18 cellular contexts compared by ENCODE assay signal in the genomic region with DNA sequence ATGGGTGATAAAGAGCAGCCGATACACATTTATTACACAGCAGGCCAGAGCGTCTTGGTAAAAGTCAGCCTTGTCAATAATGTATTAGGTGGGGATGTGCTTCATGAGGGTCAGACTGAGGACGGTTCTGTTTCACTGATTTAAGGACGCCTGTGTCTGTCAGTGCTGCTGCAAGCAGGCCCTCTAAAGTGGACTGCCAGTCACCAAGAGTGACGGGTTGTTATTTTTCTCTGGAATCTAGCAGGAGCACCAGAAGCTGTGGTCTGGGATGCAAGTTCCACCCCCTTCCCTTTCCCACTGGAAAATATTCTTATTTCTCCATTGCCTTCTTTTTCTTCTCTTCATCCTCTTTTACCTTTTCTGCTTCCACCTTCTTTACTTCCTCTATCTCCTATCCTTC.
DNase-seq lines count a peak whose midpoint lies in the region; ATAC-seq and TF ChIP-seq lines count a peak whose summit lies in the region.
"Had no signal": no experiment of that assay in that cellular context is flagged by ENCODE, and none has a peak within 500 bp of the region (broad histone marks: within the 10 kb centered on the region; RNA-seq: fewer than 3 reads in every experiment).

No MANE protein-coding gene starts in this region.

- no peaks in the 10 kb centered on the region for H4K20me1 ChIP-seq in neural cell (ENCODE audit: insufficient read depth)
- H4K20me1 ChIP-seq in GM23338 (replicated peaks; ENCODE audit: insufficient read depth), result no peaks in the 10 kb centered on the region

- no peak for DNase-seq in heart left ventricle
- DNase-seq in cardiac septum (ENCODE audit: low spot score), result no peak
- no peak for DNase-seq in right cardiac atrium
- no peak for DNase-seq in left lung
- DNase-seq in left lobe of liver (ENCODE audit: low spot score), result no peak
- no peak for DNase-seq in GM23338 (ENCODE audit: low spot score)
- DNase-seq in activated naive CD4-positive, alpha-beta T cell treated with anti-CD3 and anti-CD28 coated beads, Interleukin-2, amount 10 ng/mL, durations not matched to agents 7 days and 5 days, result no peak
- DNase-seq: Caco-2; CD4-positive, alpha-beta T cell; DMS153; GDM1; NCI-H1092 treated with DMSO at 0.1 percent for 48 hours; NCI-H146; NCI-H2029 treated with DMSO at 0.1 percent for 48 hours; NCI-H446 treated with DMSO at 0.1 percent for 48 hours had no signal

- H3K79me2 ChIP-seq in neural cell (replicated peaks; ENCODE audit: insufficient read depth, low read length), result no peaks in the 10 kb centered on the region
- H3K79me2 ChIP-seq in GM23338 (replicated peaks; ENCODE audit: insufficient read depth), result no peaks in the 10 kb centered on the region

- H3K9me2 ChIP-seq in neural cell (ENCODE audit: insufficient read depth, low read length) (no peaks in the 10 kb centered on the region), GM23338 (ENCODE audit: insufficient read depth) (no peaks in the 10 kb centered on the region)

- WGBS in heart left ventricle, 4 donors, result 53 to 62% (median 59%) methylated on average over 5 of the region's 5 CpGs
- WGBS in right cardiac atrium, result 66% methylated on average over 5 of the region's 5 CpGs

- H3K36me3 ChIP-seq in heart left ventricle, result no peaks in the 10 kb centered on the region
- no peaks in the 10 kb centered on the region for H3K36me3 ChIP-seq in neural cell (ENCODE audit: insufficient read depth, low read length)
- H3K36me3 ChIP-seq in left lung, result no peaks in the 10 kb centered on the region
- no peaks in the 10 kb centered on the region for H3K36me3 ChIP-seq in GM23338 (ENCODE audit: insufficient read depth)

- H3K4me3 ChIP-seq in heart left ventricle, result no peak overlapping the region
- H3K4me3 ChIP-seq in right cardiac atrium (ENCODE audit: low read length), result no peak overlapping the region
- H3K4me3 ChIP-seq in neural cell (ENCODE audit: low read length), result no peak overlapping the region
- H3K4me3 ChIP-seq in left lung, result no peak overlapping the region
- H3K4me3 ChIP-seq in GM23338, result no peak overlapping the region
- H3K4me3 ChIP-seq: A549 had no signal

- peaks cover 7% of the 10 kb centered on the region for H3K27me3 Mint-ChIP-seq in GM23338 (ENCODE audit: insufficient read depth, low read depth, poor library complexity)
- H3K27me3 Mint-ChIP-seq in activated naive CD4-positive, alpha-beta T cell treated with anti-CD3 and anti-CD28 coated beads, Interleukin-2, amount 10 ng/mL, durations not matched to agents 7 days and 5 days, result no peaks in the 10 kb centered on the region

- no peaks in the 10 kb centered on the region; the same call in 2 of the 3 replicates for H3K9me3 Mint-ChIP-seq in GM23338
- no peaks in the 10 kb centered on the region for H3K9me3 Mint-ChIP-seq in activated naive CD4-positive, alpha-beta T cell treated with anti-CD3 and anti-CD28 coated beads, Interleukin-2, amount 10 ng/mL, durations not matched to agents 7 days and 5 days
- H3K9me3 Mint-ChIP-seq: CD4-positive, alpha-beta T cell had no signal

- no peak overlapping the region for H3K27ac Mint-ChIP-seq in GM23338
- no peak overlapping the region for H3K27ac Mint-ChIP-seq in activated naive CD4-positive, alpha-beta T cell treated with anti-CD3 and anti-CD28 coated beads, Interleukin-2, amount 10 ng/mL, durations not matched to agents 7 days and 5 days
- H3K27ac Mint-ChIP-seq: CD4-positive, alpha-beta T cell had no signal

- ATAC-seq in heart left ventricle (peak in 1 of 4 donors; percentile 38), right cardiac atrium (no peak), left lung (no peak), left lobe of liver (no peak), GM23338 (no peak)
- ATAC-seq: A549, Panc1 had no signal

- no peak for TF ChIP-seq RAD21 in neural cell (conservative IDR thresholded peaks at IDR 0.05)

- no peak for TF ChIP-seq POLR2A in heart left ventricle (IDR thresholded peaks at IDR 0.05)

- H3K4me1 ChIP-seq in heart left ventricle (peaks cover 0 to 15% (median 4%) of the 10 kb centered on the region in 12 donors), right cardiac atrium (ENCODE audit: control insufficient read depth, insufficient read depth, low read length) (no peaks in the 10 kb centered on the region), left lung (no peaks in the 10 kb centered on the region), GM23338 (ENCODE audit: insufficient read depth) (no peaks in the 10 kb centered on the region)
- H3K4me1 ChIP-seq: A549, Caco-2 had no signal

- intact Hi-C loops in heart left ventricle (cut with DNase I), result loop anchor here in 1 of 10 donors (10.0 kb wide), 1 partner anchor 115 kb away; no protein-coding TSS in a partner anchor
- intact Hi-C loops in cardiac septum (cut with DNase I), result loop anchor here (5.0 kb wide), 1 partner anchor 113 kb away; no protein-coding TSS in a partner anchor
- intact Hi-C loops in right cardiac atrium (cut with DNase I), result loop anchor here in 1 of 4 donors (10.0 kb wide), 1 partner anchor 185 kb away; no protein-coding TSS in a partner anchor
- intact Hi-C loops in left lung (cut with DNase I), result no loop called here

- TF ChIP-seq CTCF in heart left ventricle (IDR thresholded peaks at IDR 0.05) (no peak), neural cell (IDR thresholded peaks at IDR 0.05; ENCODE audit: poor library complexity, severe bottlenecking) (no peak), left lung (IDR thresholded peaks at IDR 0.05) (no peak), GM23338 (conservative IDR thresholded peaks at IDR 0.05; ENCODE audit: low read depth in 2 of 2) (no peak)

- H3K9ac ChIP-seq in neural cell (ENCODE audit: low read length), result no peak overlapping the region

- H3K4me1 Mint-ChIP-seq in GM23338, result no peaks in the 10 kb centered on the region
- H3K4me1 Mint-ChIP-seq in activated naive CD4-positive, alpha-beta T cell treated with anti-CD3 and anti-CD28 coated beads, Interleukin-2, amount 10 ng/mL, durations not matched to agents 7 days and 5 days, result no peaks in the 10 kb centered on the region

- H3K27me3 ChIP-seq in heart left ventricle, result no peaks in the 10 kb centered on the region
- no peaks in the 10 kb centered on the region for H3K27me3 ChIP-seq in right cardiac atrium (ENCODE audit: control insufficient read depth, insufficient read depth)
- no peaks in the 10 kb centered on the region for H3K27me3 ChIP-seq in neural cell (ENCODE audit: insufficient read depth, low read depth, low read length)
- H3K27me3 ChIP-seq in left lung, result peaks cover 0 to 5% of the 10 kb centered on the region in 2 donors
- no peaks in the 10 kb centered on the region for H3K27me3 ChIP-seq in GM23338 (ENCODE audit: insufficient read depth)

- H3K4me2 ChIP-seq in neural cell (ENCODE audit: low read length), result no peak overlapping the region
- H3K4me2 ChIP-seq in GM23338, result no peak overlapping the region
- H3K4me2 ChIP-seq: A549 had no signal

- H3K36me3 Mint-ChIP-seq in GM23338 (ENCODE audit: low read depth), result no peaks in the 10 kb centered on the region
- H3K36me3 Mint-ChIP-seq in activated naive CD4-positive, alpha-beta T cell treated with anti-CD3 and anti-CD28 coated beads, Interleukin-2, amount 10 ng/mL, durations not matched to agents 7 days and 5 days, result no peaks in the 10 kb centered on the region

- H3K27ac ChIP-seq in heart left ventricle (peak overlapping the region in 7 of 12 donors; percentile 17 to 61 (median 46)), right cardiac atrium (ENCODE audit: low read length) (peak overlapping the region; percentile 31), neural cell (ENCODE audit: low read length) (no peak overlapping the region), left lung (no peak overlapping the region), GM23338 (ENCODE audit: low read depth) (no peak overlapping the region)
- H3K27ac ChIP-seq: A549 had no signal

- H3K9me3 ChIP-seq in heart left ventricle, result no peaks in the 10 kb centered on the region
- H3K9me3 ChIP-seq in right cardiac atrium (ENCODE audit: control insufficient read depth, low read length), result no peaks in the 10 kb centered on the region
- no peaks in the 10 kb centered on the region for H3K9me3 ChIP-seq in neural cell (ENCODE audit: low read length)
- H3K9me3 ChIP-seq in left lung, result no peaks in the 10 kb centered on the region
- H3K9me3 ChIP-seq: A549, Caco-2 had no signal

- TF ChIP-seq EP300 in neural cell (conservative IDR thresholded peaks at IDR 0.05; ENCODE audit: poor library complexity, severe bottlenecking), result no peak

- H3F3A ChIP-seq in neural cell (ENCODE audit: insufficient read depth, low read length, poor library complexity, severe bottlenecking) (no peaks in the 10 kb centered on the region), GM23338 (replicated peaks; ENCODE audit: low read depth) (no peaks in the 10 kb centered on the region)

- CTCF ChIA-PET in activated naive CD4-positive, alpha-beta T cell treated with anti-CD3 and anti-CD28 coated beads, Interleukin-2, amount 10 ng/mL, durations not matched to agents 7 days and 5 days (lab: Charles Lee), result no interaction called here

- H3K4me3 Mint-ChIP-seq in GM23338, result no peak overlapping the region
- H3K4me3 Mint-ChIP-seq in activated naive CD4-positive, alpha-beta T cell treated with anti-CD3 and anti-CD28 coated beads, Interleukin-2, amount 10 ng/mL, durations not matched to agents 7 days and 5 days, result no peak overlapping the region
- H3K4me3 Mint-ChIP-seq: CD4-positive, alpha-beta T cell had no signal

- H2AFZ ChIP-seq in neural cell (ENCODE audit: low read depth, low read length) (no peak overlapping the region), GM23338 (no peak overlapping the region)

TF ChIP-seq in neural cell, 6 proteins besides CTCF, POLR2A, EP300 and RAD21 (continues in another document):
- no peak for TF ChIP-seq SMC3 (conservative IDR thresholded peaks at IDR 0.05; ENCODE audit: poor library complexity)

TF ChIP-seq in GM23338, 12 proteins besides CTCF, POLR2A, EP300 and RAD21:
- TF ChIP-seq JUNB (IDR thresholded peaks at IDR 0.05; ENCODE audit: unreplicated experiment), result no peak
- TF ChIP-seq ETS1 (IDR thresholded peaks at IDR 0.05), result no peak
- no peak for TF ChIP-seq EZH2phosphoT487 (IDR thresholded peaks at IDR 0.05; ENCODE audit: unreplicated experiment)
- no peak for TF ChIP-seq EZH2 (IDR thresholded peaks at IDR 0.05; ENCODE audit: low read depth, unreplicated experiment)
- no peak for TF ChIP-seq ZNF114 (CRISPR knock-in tag; IDR thresholded peaks at IDR 0.05)

Comparison
In these comparisons a context has a peak if more than half of its experiments do, and no peak if none do; other contexts are left out.
1. H3K27ac ChIP-seq: peak in heart left ventricle (7 of 12) and right cardiac atrium (single experiment); none in neural cell (single experiment), left lung (0 of 2) and GM23338 (single experiment).